23 cellular contexts compared by ENCODE assay signal in genomic region chr7:104240400-104240799, GRCh38. TPM values are rescaled to one million over a fixed set of nuclear protein-coding genes. Genes with fewer than 3 reads are reported as not detected.
DNase-seq lines count a peak whose midpoint lies in the region; ATAC-seq and TF ChIP-seq lines count a peak whose summit lies in the region.
"Had no signal": no experiment of that assay in that cellular context is flagged by ENCODE, and none has a peak within 500 bp of the region (broad histone marks: within the 10 kb centered on the region; RNA-seq: fewer than 3 reads in every experiment).

No MANE protein-coding gene starts in this region.

- no peaks in the 10 kb centered on the region for H3K36me3 ChIP-seq in spleen
- H3K36me3 ChIP-seq: esophagus muscularis mucosa, right lobe of liver, stomach had no signal

- no peak overlapping the region for H3K27ac ChIP-seq in spleen
- H3K27ac ChIP-seq: 22Rv1, esophagus muscularis mucosa, hepatocyte, parathyroid adenoma, right lobe of liver, stomach had no signal

- H3K4me3 ChIP-seq in spleen, result no peak overlapping the region
- H3K4me3 ChIP-seq: esophagus muscularis mucosa, hepatocyte, right lobe of liver, stomach had no signal

- TF ChIP-seq CTCF in spleen (IDR thresholded peaks at IDR 0.05 in 8 of 11, conservative IDR thresholded peaks at IDR 0.05 in 3 of 11), result no peak

- no peak for TF ChIP-seq POLR2A in spleen (IDR thresholded peaks at IDR 0.05)

- no peak for ATAC-seq in GM18858 (IDR thresholded peaks at IDR 0.05; ENCODE audit: unreplicated experiment)
- no peak for ATAC-seq in GM18498 (IDR thresholded peaks at IDR 0.05; ENCODE audit: unreplicated experiment)
- ATAC-seq: activated T-helper 17 cell treated with anti-CD3 and anti-CD28 coated beads, Interleukin-2, amount 50 U/mL, for 72 hours; Panc1; right lobe of liver had no signal

- 62 to 73% (median 72%) methylated on average over 5 of the region's 5 CpGs for WGBS in spleen, 5 donors

- DNase-seq in DMS 273 (lab: John Stamatoyannopoulos, UW; ENCODE audit: unreplicated experiment), result peak; percentile 58
- no peak for DNase-seq in DMS 273 treated with DMSO at 0.1 percent for 48 hours (lab: John Stamatoyannopoulos, UW)
- DNase-seq in NCI-H187 (lab: John Stamatoyannopoulos, UW), result peak; percentile 59
- DNase-seq in NCI-H510A treated with DMSO at 0.1 percent for 48 hours (lab: John Stamatoyannopoulos, UW), result peak; percentile 57
- peak; percentile 27 for DNase-seq in inferior parietal cortex (ENCODE audit: extremely low spot score)
- DNase-seq in spleen, result no peak
- DNase-seq: activated CD4-positive, alpha-beta T cell treated with anti-CD3 and anti-CD28 coated beads, Interleukin-2, amount 10 ng/mL, durations not matched to agents 24 days and 14 days; activated naive CD8-positive, alpha-beta T cell treated with anti-CD3 and anti-CD28 coated beads, Interleukin-2, amount 10 ng/mL, durations not matched to agents 7 days and 5 days; CD4-positive, alpha-beta memory T cell; effector CD8-positive, alpha-beta T cell; GOT3; nephron progenitor cell; right lobe of liver; stomach; trophoblast cell had no signal

- peaks cover 0 to 13% (median 0%) of the 10 kb centered on the region in 7 donors for H3K27me3 ChIP-seq in spleen (replicated peaks in 1 of 7)
- H3K27me3 ChIP-seq: esophagus muscularis mucosa had no signal

- intact Hi-C loops in spleen (cut with DNase I; ENCODE audit: low total_unique reads), result no loop called here

- H3K4me1 ChIP-seq in spleen, result peaks cover 0 to 3% (median 0%) of the 10 kb centered on the region in 6 donors
- H3K4me1 ChIP-seq: esophagus muscularis mucosa, parathyroid adenoma, stomach had no signal

- no peaks in the 10 kb centered on the region for H3K9me3 ChIP-seq in spleen
- H3K9me3 ChIP-seq: esophagus muscularis mucosa, right lobe of liver, stomach had no signal

RNA-seq across cellular contexts. Expression of gene ORC5, which starts 32.6 kb away (rescaled TPM):
- total RNA-seq in spleen, result 10 to 100 TPM; 12.1 to 28.4 (median 19.0) TPM
- 1 to 10 TPM; 7.8 to 9.6 (median 9.3) TPM for polyA plus RNA-seq in spleen

Comparison
In these comparisons a context has a peak if more than half of its experiments do, and no peak if none do; other contexts are left out.
1. DNase-seq: peak in DMS 273 (single experiment), NCI-H187 (2 of 2), NCI-H510A treated with DMSO at 0.1 percent for 48 hours (single experiment) and inferior parietal cortex (single experiment); none in DMS 273 treated with DMSO at 0.1 percent for 48 hours (single experiment) and spleen (single experiment).